Comparison of ENCODE assay signal across 11 cellular contexts in genomic region chr22:44677299-44678244, GRCh38. TPM values are rescaled to one million over a fixed set of nuclear protein-coding genes. Genes with fewer than 3 reads are reported as not detected.
DNase-seq lines count a peak whose midpoint lies in the region; ATAC-seq, FAIRE-seq and TF ChIP-seq lines count a peak whose summit lies in the region.
"Had no signal": no experiment of that assay in that cellular context is flagged by ENCODE, and none has a peak within 500 bp of the region (broad histone marks: within the 10 kb centered on the region; RNA-seq: fewer than 3 reads in every experiment).

No MANE protein-coding gene starts in this region.

- H3K36me3 Mint-ChIP-seq in CD4-positive, CD25-positive, alpha-beta regulatory T cell = peaks cover 3% of the 10 kb centered on the region
- no peaks in the 10 kb centered on the region for H3K36me3 Mint-ChIP-seq in naive B cell

- TSS peak; percentile 58 for BruUV-seq in K562 (replicated peaks; lab: Mats Ljungman, UMichigan)

- in situ Hi-C loops in K562 (cut with MboI) = no loop called here

- no peaks in the 10 kb centered on the region for H3K9me1 ChIP-seq in K562 (ENCODE audit: control insufficient read depth, insufficient read depth, low read length)

- H3K27me3 ChIP-seq in CD4-positive, CD25-positive, alpha-beta regulatory T cell (ENCODE audit: control insufficient read depth, insufficient read depth, low read length) = no peaks in the 10 kb centered on the region
- H3K27me3 ChIP-seq in HUES64 (ENCODE audit: insufficient read depth, low read length) = no peaks in the 10 kb centered on the region
- H3K27me3 ChIP-seq in K562 (ENCODE audit: control insufficient read depth in 2 of 2, insufficient read depth in 2 of 2, low read length in 2 of 2) = no peaks in the 10 kb centered on the region

- 92% methylated on average over 26 of the region's 26 CpGs for WGBS in HUES64
- 15% methylated on average over 15 of the region's 26 CpGs for WGBS in K562 (ENCODE audit: insufficient coverage, low coverage, missing lambda C conversion rate)

- peak overlapping the region; percentile 38 to 85 (median 49) for H3K27ac Mint-ChIP-seq in CD4-positive, CD25-positive, alpha-beta regulatory T cell
- H3K27ac Mint-ChIP-seq in naive B cell = no peak overlapping the region

- peaks cover 0 to 64% (median 17%) of the 10 kb centered on the region in 4 donors for H3K4me1 Mint-ChIP-seq in CD4-positive, CD25-positive, alpha-beta regulatory T cell
- H3K4me1 Mint-ChIP-seq in naive B cell = peaks cover 4 to 18% (median 10%) of the 10 kb centered on the region in 3 donors

- FAIRE-seq in K562 (lab: Jason Lieb, UNC) = peak; percentile 37
- FAIRE-seq: GM19239 had no signal

- intact Hi-C loops in K562 (cut with micrococcal nuclease) = no loop called here

- peak overlapping the region; percentile 70 to 80 (median 78) for H3K4me3 Mint-ChIP-seq in CD4-positive, CD25-positive, alpha-beta regulatory T cell
- H3K4me3 Mint-ChIP-seq in naive B cell = peak overlapping the region in 6 of 8 donors; percentile 10 to 60 (median 42)
- H3K4me3 Mint-ChIP-seq: H9 had no signal

- peak overlapping the region; percentile 82 for H2AFZ ChIP-seq in K562 (ENCODE audit: low read depth, low read length)

- H3K4me3 ChIP-seq in CD4-positive, CD25-positive, alpha-beta regulatory T cell (ENCODE audit: low read depth, low read length) = peak overlapping the region; percentile 32
- H3K4me3 ChIP-seq in HUES64 (ENCODE audit: low read length) (no peak overlapping the region), K562 (peak overlapping the region; percentile 56)

- no peak for TF ChIP-seq CTCF in K562 (IDR thresholded peaks at IDR 0.05 in 2 of 3, conservative IDR thresholded peaks at IDR 0.05 in 1 of 3; ENCODE audit: insufficient read depth in 2 of 3, low read depth in 1 of 3, low read length in 3 of 3)

- DNase-seq in CD4-positive, CD25-positive, alpha-beta regulatory T cell = peak in 1 of 3 donors; percentile 71
- DNase-seq in K562 (ENCODE audit: extremely low read depth in 1 of 4, low spot score in 3 of 4) = no peak
- no peak for DNase-seq in naive B cell
- no peak for DNase-seq in NCI-H345 (lab: John Stamatoyannopoulos, UW)
- DNase-seq: H9, RPMI8226 had no signal

- no peak for TF ChIP-seq EP300 in K562 (IDR thresholded peaks at IDR 0.05; ENCODE audit: low read length)

- H3K79me2 ChIP-seq in K562 (ENCODE audit: control insufficient read depth, insufficient read depth, low read length) = peaks cover 51% of the 10 kb centered on the region

- no peaks in the 10 kb centered on the region for H3K9me3 ChIP-seq in CD4-positive, CD25-positive, alpha-beta regulatory T cell (ENCODE audit: control insufficient read depth in 2 of 2, low read length in 2 of 2)
- H3K9me3 ChIP-seq in HUES64 (ENCODE audit: insufficient read depth, low read depth, low read length) (no peaks in the 10 kb centered on the region), K562 (replicated peaks; ENCODE audit: control insufficient read depth, insufficient read depth, low read depth, low read length) (no peaks in the 10 kb centered on the region)
- H3K9me3 ChIP-seq: neutrophil had no signal

- H3K9ac ChIP-seq in HUES64 (ENCODE audit: low read depth, low read length) (peak overlapping the region; percentile 60), K562 (ENCODE audit: insufficient read depth in 1 of 2, low read depth in 2 of 2, low read length in 2 of 2) (peak overlapping the region; percentile 87 to 95)

- POLR2A ChIA-PET in K562 (lab: Yijun Ruan, JAX) = no interaction called here

- ATAC-seq in CD4-positive, CD25-positive, alpha-beta regulatory T cell (ENCODE audit: low read depth in 2 of 2) = peak; percentile 27 to 48
- ATAC-seq in K562 = peak; percentile 44
- ATAC-seq in naive B cell (ENCODE audit: low read depth in 2 of 2) = no peak
- no peak for ATAC-seq in GM21447 (IDR thresholded peaks at IDR 0.05; ENCODE audit: unreplicated experiment)
- ATAC-seq in GM19328 (IDR thresholded peaks at IDR 0.05; ENCODE audit: unreplicated experiment) = no peak

- no peak for TF ChIP-seq POLR2A in K562 (conservative IDR thresholded peaks at IDR 0.05)

- H3K27me3 Mint-ChIP-seq in CD4-positive, CD25-positive, alpha-beta regulatory T cell = no peaks in the 10 kb centered on the region
- H3K27me3 Mint-ChIP-seq in naive B cell = peaks cover 18 to 56% (median 40%) of the 10 kb centered on the region in 3 donors

- H3K9me3 Mint-ChIP-seq in CD4-positive, CD25-positive, alpha-beta regulatory T cell = no peaks in the 10 kb centered on the region
- no peaks in the 10 kb centered on the region for H3K9me3 Mint-ChIP-seq in naive B cell
- H3K9me3 Mint-ChIP-seq: H9 had no signal

- TF ChIP-seq RAD21 in K562 (CRISPR knock-in tag; conservative IDR thresholded peaks at IDR 0.05 in 1 of 2, IDR thresholded peaks at IDR 0.05 in 1 of 2) = no peak

- peaks cover 11% of the 10 kb centered on the region; the same call in 1 of the 2 replicates for H4K20me1 ChIP-seq in K562 (replicated peaks; ENCODE audit: control insufficient read depth, insufficient read depth, low read length)

- peaks cover 36% of the 10 kb centered on the region for H3K4me1 ChIP-seq in CD4-positive, CD25-positive, alpha-beta regulatory T cell (ENCODE audit: control insufficient read depth, insufficient read depth, low read length, poor library complexity, severe bottlenecking)
- H3K4me1 ChIP-seq in HUES64 (ENCODE audit: insufficient read depth, low read length) = peaks cover 8% of the 10 kb centered on the region; the same call in 1 of the 2 replicates
- H3K4me1 ChIP-seq in K562 (replicated peaks in 1 of 2; ENCODE audit: control insufficient read depth in 2 of 2, insufficient read depth in 2 of 2, low read length in 2 of 2) = peaks cover 14 to 66% of the 10 kb centered on the region in 2 experiments; a peak in 4 of 5 replicates

- H3K27ac ChIP-seq in CD4-positive, CD25-positive, alpha-beta regulatory T cell (ENCODE audit: insufficient read depth, low read length, poor library complexity, severe bottlenecking) = peak overlapping the region; percentile 23
- H3K27ac ChIP-seq in HUES64 (ENCODE audit: low read depth, low read length) = no peak overlapping the region
- peak overlapping the region; percentile 92 for H3K27ac ChIP-seq in K562 (ENCODE audit: extremely low read depth, low read depth, low read length)
- H3K27ac ChIP-seq: neutrophil had no signal

- CTCF ChIA-PET in K562 (lab: Yijun Ruan, JAX; ENCODE audit: low intra/inter-chr PET ratio) = no interaction called here

- no peaks in the 10 kb centered on the region for H3K36me3 ChIP-seq in CD4-positive, CD25-positive, alpha-beta regulatory T cell (ENCODE audit: control insufficient read depth, insufficient read depth, low read length)
- H3K36me3 ChIP-seq in HUES64 (ENCODE audit: insufficient read depth, low read length) = no peaks in the 10 kb centered on the region
- H3K36me3 ChIP-seq in K562 (ENCODE audit: control insufficient read depth, insufficient read depth, low read length) = peaks cover 3% of the 10 kb centered on the region; the same call in 1 of the 3 replicates
- H3K36me3 ChIP-seq: neutrophil had no signal

- peak overlapping the region; percentile 96 for H3K4me2 ChIP-seq in K562 (ENCODE audit: insufficient read depth, low read length)

TF ChIP-seq in K562, 482 proteins besides CTCF, POLR2A, EP300 and RAD21 (continues in another document):
- TF ChIP-seq CGGBP1 (CRISPR knock-in tag; IDR thresholded peaks at IDR 0.05) (no peak), ZNF316 (IDR thresholded peaks at IDR 0.05) (no peak), RAD51 (IDR thresholded peaks at IDR 0.05; ENCODE audit: borderline replicate concordance, low read depth) (no peak), GTF2F1 (IDR thresholded peaks at IDR 0.05; ENCODE audit: low read depth, low read length) (no peak)
- TF ChIP-seq, protein P1, sequence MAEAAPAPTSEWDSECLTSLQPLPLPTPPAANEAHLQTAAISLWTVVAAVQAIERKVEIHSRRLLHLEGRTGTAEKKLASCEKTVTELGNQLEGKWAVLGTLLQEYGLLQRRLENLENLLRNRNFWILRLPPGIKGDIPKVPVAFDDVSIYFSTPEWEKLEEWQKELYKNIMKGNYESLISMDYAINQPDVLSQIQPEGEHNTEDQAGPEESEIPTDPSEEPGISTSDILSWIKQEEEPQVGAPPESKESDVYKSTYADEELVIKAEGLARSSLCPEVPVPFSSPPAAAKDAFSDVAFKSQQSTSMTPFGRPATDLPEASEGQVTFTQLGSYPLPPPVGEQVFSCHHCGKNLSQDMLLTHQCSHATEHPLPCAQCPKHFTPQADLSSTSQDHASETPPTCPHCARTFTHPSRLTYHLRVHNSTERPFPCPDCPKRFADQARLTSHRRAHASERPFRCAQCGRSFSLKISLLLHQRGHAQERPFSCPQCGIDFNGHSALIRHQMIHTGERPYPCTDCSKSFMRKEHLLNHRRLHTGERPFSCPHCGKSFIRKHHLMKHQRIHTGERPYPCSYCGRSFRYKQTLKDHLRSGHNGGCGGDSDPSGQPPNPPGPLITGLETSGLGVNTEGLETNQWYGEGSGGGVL (CRISPR knock-in tag; IDR thresholded peaks at IDR 0.05) = no peak

RNA-seq across cellular contexts. Expression of gene PRR5, which starts 24.4 kb away (rescaled TPM):
- total RNA-seq in CD4-positive, CD25-positive, alpha-beta regulatory T cell = 44.4 TPM
- 10 to 100 TPM; 29.2 to 37.6 (median 33.3) TPM for polyA plus RNA-seq in CD4-positive, CD25-positive, alpha-beta regulatory T cell
- polyA plus RNA-seq in HUES64 (2013, experiment 1 of 2) = 8.8 TPM
- 7.9 TPM for polyA plus RNA-seq in HUES64 (2013, experiment 2 of 2)
- 27.6 and 71.3 TPM in 2 replicates for total RNA-seq in K562 (2011; cell fraction: chromatin; rRNA removed; ENCODE audit: low replicate concordance)
- 52.4 and 59.9 TPM in 2 replicates for total RNA-seq in K562 (2011; cell fraction: nucleolus; rRNA removed)
- 38.4 and 39.2 TPM in 2 replicates for total RNA-seq in K562 (2011; cell fraction: nucleoplasm; rRNA removed)
- 13.3 and 18.4 TPM in 2 replicates for total RNA-seq in K562 (2014; rRNA removed)
- 3.1 and 4.6 TPM in 2 replicates for total RNA-seq in K562 (2014; rRNA removed; fragmentation: Illumina TruSeq; extraction: Trizol)
- 7.5 and 9.5 TPM in 2 replicates for total RNA-seq in K562 (2015; rRNA removed; fragmentation: Illumina TruSeq; extraction: Trizol)
- total RNA-seq in K562 (2021) = 21.0 and 26.2 TPM in 2 replicates
- 10.1 and 14.5 TPM in 2 replicates for polyA plus RNA-seq in K562 (2011; rRNA removed)
- polyA plus RNA-seq in K562 (2011; cell fraction: cytosol; rRNA removed) = 14.2 and 35.6 TPM in 2 replicates
- 22.8 and 38.7 TPM in 2 replicates for polyA plus RNA-seq in K562 (2011; cell fraction: nucleus; rRNA removed)
- 10.9 and 11.6 TPM in 2 replicates for polyA plus RNA-seq in K562 (2012)
- 6.6 and 9.5 TPM in 2 replicates for polyA plus RNA-seq in K562 (2014; fragmentation: Illumina TruSeq; extraction: Trizol)
- polyA plus RNA-seq in K562 (2014; fragmentation: Nextera tagmentation; extraction: Ambion mirVana) = under 1 TPM; 0.13 to 0.49 TPM
- 18.6 and 20.3 TPM in 2 replicates for polyA plus RNA-seq in K562 (2014; rRNA removed)
- polyA minus RNA-seq in K562 (2011; rRNA and poly(A)+ RNA removed) = 9.7 and 11.6 TPM in 2 replicates
- polyA minus RNA-seq in K562 (2011; cell fraction: cytosol; rRNA and poly(A)+ RNA removed) = 14.1 and 21.0 TPM in 2 replicates
- polyA minus RNA-seq in K562 (2011; cell fraction: nucleus; rRNA and poly(A)+ RNA removed) = 22.3 and 30.8 TPM in 2 replicates
- polyA plus RNA-seq in naive B cell (ENCODE audit: low read depth in 6 of 6) = 10 to 100 TPM in 1 of 6 donors, 1 to 10 TPM in 5; 5.4 to 10.9 (median 7.6) TPM

Comparison
In these comparisons a context has a peak if more than half of its experiments do, and no peak if none do; other contexts are left out.
1. ATAC-seq: peak in CD4-positive, CD25-positive, alpha-beta regulatory T cell (2 of 2) and K562 (single experiment); none in naive B cell (0 of 2), GM21447 (single experiment) and GM19328 (single experiment).
2. H3K27ac Mint-ChIP-seq: peak in CD4-positive, CD25-positive, alpha-beta regulatory T cell (3 of 3); none in naive B cell (0 of 6).